18 cellular contexts compared by ENCODE assay signal in genomic region chr14:100500128-100500527, GRCh38.
"Had no signal": no experiment of that assay in that cellular context is flagged by ENCODE, and none has a peak within 500 bp of the region (broad histone marks: within the 10 kb centered on the region; RNA-seq: fewer than 3 reads in every experiment).

No MANE protein-coding gene starts in this region.

- DNase-seq: KBM-7, NCI-H1092, NCI-H1105 treated with DMSO at 0.1 percent for 48 hours, NCI-H1417 treated with DMSO at 0.1 percent for 48 hours, NCI-H146, NCI-H1694 treated with DMSO at 0.1 percent for 48 hours, NCI-H2029, NCI-H2081 treated with DMSO at 0.1 percent for 48 hours, NCI-H2171, NCI-H226, NCI-H446, NCI-H510A, NCI-H524 treated with DMSO at 0.1 percent for 48 hours, NCI-H69, NCI-H774, SHP77, SK-N-SH had no signal

- H3K4me2 ChIP-seq: SK-N-SH had no signal

- H3K9ac ChIP-seq: SK-N-SH had no signal

- H3K9me3 ChIP-seq: SK-N-SH had no signal

- H3K27ac ChIP-seq: RWPE1 had no signal
